1 cellular context compared by ENCODE assay signal in genomic region chr10:100969175-100970075, GRCh38.
TF ChIP-seq lines count a peak whose summit lies in the region.

SEMA4G (plus strand) TSS chr10:100969504; CDS start chr10:100972913, 3,409 bp downstream.

TF ChIP-seq in HepG2, 621 proteins besides CTCF, POLR2A, EP300 and RAD21 (continued from another document and continues in another):
- TF ChIP-seq ZNF687 (CRISPR knock-in tag; IDR thresholded peaks at IDR 0.05) (peak; percentile 92), ZNF430 (CRISPR knock-in tag; IDR thresholded peaks at IDR 0.05) (peak; percentile 66; the same call in 1 of the 2 replicates), E2F5 (CRISPR knock-in tag; conservative IDR thresholded peaks at IDR 0.05) (0 out of 2 replicates have a peak, but pooled peaks have one; percentile 30), TARDBP (CRISPR knock-in tag; IDR thresholded peaks at IDR 0.05) (peak; percentile 67), ZNF552 (CRISPR knock-in tag; IDR thresholded peaks at IDR 0.05; ENCODE audit: borderline replicate concordance) (0 out of 2 replicates have a peak, but pooled peaks have one; percentile 49), ZFY (CRISPR knock-in tag; IDR thresholded peaks at IDR 0.05) (peak; percentile 82), IKZF4 (CRISPR knock-in tag; IDR thresholded peaks at IDR 0.05; ENCODE audit: borderline replicate concordance, low read depth, not compliant biosample characterization) (peak; percentile 3), NR2F6 (IDR thresholded peaks at IDR 0.05) (peak; percentile 34; the same call in 1 of the 2 replicates), NR2F6 (CRISPR knock-in tag; IDR thresholded peaks at IDR 0.05) (peak; percentile 6; the same call in 1 of the 2 replicates), THAP8 (CRISPR knock-in tag; IDR thresholded peaks at IDR 0.05; ENCODE audit: borderline replicate concordance) (peak; percentile 64; the same call in 1 of the 2 replicates), TFE3 (CRISPR knock-in tag; IDR thresholded peaks at IDR 0.05) (no peak), SP1 (IDR thresholded peaks at IDR 0.05) (no peak), SP1 (CRISPR knock-in tag; IDR thresholded peaks at IDR 0.05) (peak; percentile 1; the same call in 1 of the 2 replicates), ZNF280B (CRISPR knock-in tag; IDR thresholded peaks at IDR 0.05; ENCODE audit: borderline replicate concordance) (peak; percentile 11; the same call in 1 of the 2 replicates), MEIS2 (CRISPR knock-in tag; IDR thresholded peaks at IDR 0.05) (no peak; the same call in 1 of the 2 replicates), ZNF615 (CRISPR knock-in tag; IDR thresholded peaks at IDR 0.05; ENCODE audit: borderline replicate concordance) (peak; percentile 65; the same call in 1 of the 2 replicates), SRY (CRISPR knock-in tag; IDR thresholded peaks at IDR 0.05) (peak; percentile 41), ZBTB40 (IDR thresholded peaks at IDR 0.05) (no peak), ZBTB40 (CRISPR knock-in tag; IDR thresholded peaks at IDR 0.05) (peak; percentile 21), HDAC2 (CRISPR knock-in tag; IDR thresholded peaks at IDR 0.05) (0 out of 2 replicates have a peak, but pooled peaks have one; percentile 7), ZNF589 (CRISPR knock-in tag; conservative IDR thresholded peaks at IDR 0.05) (0 out of 2 replicates have a peak, but pooled peaks have one; percentile 36), GABPB1 (CRISPR knock-in tag; IDR thresholded peaks at IDR 0.05) (peak; percentile 53), ZNF703 (CRISPR knock-in tag; IDR thresholded peaks at IDR 0.05; ENCODE audit: borderline replicate concordance) (no peak; the same call in 1 of the 2 replicates), ZNF782 (CRISPR knock-in tag; IDR thresholded peaks at IDR 0.05; ENCODE audit: borderline replicate concordance) (0 out of 2 replicates have a peak, but pooled peaks have one; percentile 3), RBAK (CRISPR knock-in tag; IDR thresholded peaks at IDR 0.05) (peak; percentile 77), ARHGAP35 (CRISPR knock-in tag; IDR thresholded peaks at IDR 0.05; ENCODE audit: borderline replicate concordance) (0 out of 2 replicates have a peak, but pooled peaks have one; percentile 78), ZNF646 (CRISPR knock-in tag; IDR thresholded peaks at IDR 0.05) (peak; percentile 42; the same call in 1 of the 2 replicates), ZNF558 (CRISPR knock-in tag; IDR thresholded peaks at IDR 0.05; ENCODE audit: borderline replicate concordance) (peak; percentile 66; the same call in 1 of the 2 replicates), ZNF614 (CRISPR knock-in tag; IDR thresholded peaks at IDR 0.05; ENCODE audit: borderline replicate concordance) (peak; percentile 34; the same call in 1 of the 2 replicates), NPAS2 (CRISPR knock-in tag; IDR thresholded peaks at IDR 0.05; ENCODE audit: borderline replicate concordance) (no peak)
